Comparison of ENCODE assay signal across 8 cellular contexts in the genomic region with DNA sequence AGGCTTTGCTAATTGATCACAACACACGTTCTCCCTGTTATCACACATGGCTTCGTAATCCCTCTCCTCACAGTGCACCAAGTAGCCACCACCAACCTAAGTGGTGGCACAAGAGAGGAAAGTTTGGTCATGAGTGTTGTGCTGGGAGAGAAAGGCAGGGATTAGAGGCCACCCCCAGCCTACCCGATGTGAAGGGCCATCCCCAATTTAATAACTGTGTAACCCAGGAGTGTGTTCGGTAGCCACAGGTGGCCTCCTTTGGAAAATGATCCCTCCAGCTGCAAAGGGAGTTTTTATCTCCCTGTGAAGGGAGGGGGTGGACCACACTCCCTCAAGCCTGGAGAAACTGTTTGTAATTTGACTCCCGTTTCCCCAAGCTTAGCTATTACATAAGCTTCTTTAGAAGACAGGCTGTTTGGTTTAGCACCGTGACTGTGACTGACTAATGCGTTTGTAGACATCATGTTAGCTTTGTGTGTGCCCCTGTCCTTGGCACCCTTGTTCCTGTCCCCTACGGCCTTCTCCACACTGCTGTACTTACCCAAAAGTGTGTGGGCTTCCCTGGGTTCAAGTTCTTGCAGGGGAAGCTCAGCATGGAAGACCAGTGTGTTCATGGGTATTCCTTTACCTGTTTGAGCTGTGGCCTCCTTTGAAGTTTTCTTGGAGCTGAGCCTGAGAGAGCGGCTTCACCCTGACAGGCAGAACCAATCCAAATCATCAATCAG. TPM values are rescaled to one million over a fixed set of nuclear protein-coding genes. Genes with fewer than 3 reads are reported as not detected.
A peak's percentile ranks its signal among the peaks of the same experiment; 100 is the strongest.
DNase-seq lines count a peak whose midpoint lies in the region; ATAC-seq and TF ChIP-seq lines count a peak whose summit lies in the region.
"Had no signal": no experiment of that assay in that cellular context is flagged by ENCODE, and none has a peak within 500 bp of the region (broad histone marks: within the 10 kb centered on the region; RNA-seq: fewer than 3 reads in every experiment).

No MANE protein-coding gene starts in this region.

- H3K4me2 ChIP-seq in GM23338 (peak overlapping the region; percentile 65), osteoblast (ENCODE audit: insufficient read depth, low read length) (no peak overlapping the region)

- peak; percentile 89 for ATAC-seq in GM23338

- no peak overlapping the region; the same call in 2 of the 3 replicates for H3K4me3 Mint-ChIP-seq in GM23338

- DNase-seq in GM23338 (ENCODE audit: low spot score) (peak; percentile 79), NCI-H187 (lab: John Stamatoyannopoulos, UW) (peak; percentile 40 to 58), osteoblast (ENCODE audit: insufficient read length, low spot score, missing footprints) (peak; percentile 81), DMS114 treated with DMSO at 0.1 percent for 48 hours (lab: John Stamatoyannopoulos, UW; ENCODE audit: unreplicated experiment) (no peak), medulla oblongata (ENCODE audit: extremely low spot score) (no peak)
- DNase-seq in activated CD4-positive, CD25-positive, alpha-beta regulatory T cell (lab: John Stamatoyannopoulos, UW) = no peak

- no peaks in the 10 kb centered on the region; the same call in 2 of the 3 replicates for H3K9me3 Mint-ChIP-seq in GM23338

- no peaks in the 10 kb centered on the region for H3F3A ChIP-seq in GM23338 (replicated peaks; ENCODE audit: low read depth)

- H3K36me3 ChIP-seq in GM23338 (ENCODE audit: insufficient read depth) = peaks cover 5% of the 10 kb centered on the region; the same call in 1 of the 2 replicates
- H3K36me3 ChIP-seq in osteoblast (ENCODE audit: insufficient read depth, low read length) = no peaks in the 10 kb centered on the region
- H3K36me3 ChIP-seq: SJSA1 had no signal

- peaks cover 20% of the 10 kb centered on the region for H3K4me1 ChIP-seq in GM23338 (ENCODE audit: insufficient read depth)
- peaks cover 3% of the 10 kb centered on the region for H3K4me1 ChIP-seq in osteoblast (ENCODE audit: insufficient read depth, low read length)
- H3K4me1 ChIP-seq: SJSA1 had no signal

- H3K36me3 Mint-ChIP-seq in GM23338 (ENCODE audit: low read depth) = no peaks in the 10 kb centered on the region

- H3K9me2 ChIP-seq in GM23338 (ENCODE audit: insufficient read depth) = no peaks in the 10 kb centered on the region

- TF ChIP-seq CTCF in GM23338 (conservative IDR thresholded peaks at IDR 0.05; ENCODE audit: low read depth in 2 of 2) (no peak), osteoblast (IDR thresholded peaks at IDR 0.05; ENCODE audit: extremely low read depth, low read depth, low read length) (no peak)

- H3K4me1 Mint-ChIP-seq in GM23338 = peaks cover 32% of the 10 kb centered on the region

- H4K20me1 ChIP-seq in GM23338 (replicated peaks; ENCODE audit: insufficient read depth) (no peaks in the 10 kb centered on the region; the same call in 1 of the 2 replicates), osteoblast (ENCODE audit: insufficient read depth, low read length) (no peaks in the 10 kb centered on the region)

- peak overlapping the region; percentile 80 for H3K27ac ChIP-seq in GM23338 (ENCODE audit: low read depth)
- H3K27ac ChIP-seq in angular gyrus (ENCODE audit: low read depth, low read length) = peak overlapping the region; percentile 71
- H3K27ac ChIP-seq in osteoblast (ENCODE audit: low read depth, low read length) = no peak overlapping the region
- H3K27ac ChIP-seq: SJSA1 had no signal

- H3K27me3 ChIP-seq in GM23338 (ENCODE audit: insufficient read depth) (no peaks in the 10 kb centered on the region), osteoblast (ENCODE audit: insufficient read depth, low read length) (peaks cover 22% of the 10 kb centered on the region)

- H3K79me2 ChIP-seq in GM23338 (replicated peaks; ENCODE audit: insufficient read depth) (peaks cover 11% of the 10 kb centered on the region; the same call in 1 of the 2 replicates), osteoblast (ENCODE audit: insufficient read depth, low read length) (no peaks in the 10 kb centered on the region)

- H3K27ac Mint-ChIP-seq in GM23338 = peak overlapping the region; percentile 66; the same call in 1 of the 2 replicates

- H3K27me3 Mint-ChIP-seq in GM23338 (ENCODE audit: insufficient read depth, low read depth, poor library complexity) = peaks cover 8% of the 10 kb centered on the region

- no peak overlapping the region for H2AFZ ChIP-seq in GM23338
- no peak overlapping the region for H2AFZ ChIP-seq in osteoblast (ENCODE audit: low read length)

- H3K9me3 ChIP-seq in osteoblast (ENCODE audit: low read depth, low read length) = no peaks in the 10 kb centered on the region
- H3K9me3 ChIP-seq: SJSA1 had no signal

- H3K4me3 ChIP-seq in GM23338 = peak overlapping the region; percentile 37
- no peak overlapping the region for H3K4me3 ChIP-seq in osteoblast (ENCODE audit: insufficient read depth, low read length)
- H3K4me3 ChIP-seq: SJSA1 had no signal

TF ChIP-seq in GM23338, 12 proteins besides CTCF, POLR2A, EP300 and RAD21 (continues in another document):
- TF ChIP-seq EZH2phosphoT487 (IDR thresholded peaks at IDR 0.05; ENCODE audit: unreplicated experiment) (no peak), REST (IDR thresholded peaks at IDR 0.05; ENCODE audit: unreplicated experiment) (no peak), STAT1 (IDR thresholded peaks at IDR 0.05; ENCODE audit: unreplicated experiment) (no peak), CREB1 (CRISPR knock-in tag; IDR thresholded peaks at IDR 0.05; ENCODE audit: low read depth) (no peak), ZNF114 (CRISPR knock-in tag; IDR thresholded peaks at IDR 0.05) (no peak)

RNA-seq across cellular contexts. Expression of gene PPP1R16B, which starts 20.6 kb away (rescaled TPM):
- total RNA-seq in GM23338 (2014; rRNA removed; shearing (Covaris generic)) = 11.5 and 12.0 TPM in 2 replicates
- polyA plus RNA-seq in GM23338 (2016; fragmentation: Nextera tagmentation; extraction: Ambion mirVana) = 1.5 and 1.6 TPM in 2 replicates
- total RNA-seq in osteoblast = not detected in 2 replicates

Comparison
In these comparisons a context has a peak if more than half of its experiments do, and no peak if none do; other contexts are left out.
1. DNase-seq: peak in GM23338 (single experiment), NCI-H187 (2 of 2) and osteoblast (single experiment); none in DMS114 treated with DMSO at 0.1 percent for 48 hours (single experiment), medulla oblongata (single experiment) and activated CD4-positive, CD25-positive, alpha-beta regulatory T cell (0 of 4).
2. RNA of gene PPP1R16B, which starts 20.6 kb away (total RNA-seq): 11.5 to 12.0 TPM in GM23338; not detected in osteoblast; every median in the first group is over 10 times any median in the second.